In genomic region chr16:24729243-24729966, GRCh38 we compare ENCODE assay signal across 8 cellular contexts. TPM values are rescaled to one million over a fixed set of nuclear protein-coding genes. Genes with fewer than 3 reads are reported as not detected.
DNase-seq lines count a peak whose midpoint lies in the region; ATAC-seq, FAIRE-seq and TF ChIP-seq lines count a peak whose summit lies in the region.

TSS of gene TNRC6A (plus strand) at chr16:24729651. CDS start at chr16:24729842, 191 bp downstream.

- no peak for TF ChIP-seq CTCF in WTC11 (IDR thresholded peaks at IDR 0.05)
- no peak for TF ChIP-seq CTCF in bronchial epithelial cell (IDR thresholded peaks at IDR 0.05; ENCODE audit: insufficient read depth, low read length, severe bottlenecking)

- peak within 1 kb of the TSS; percentile 75 for H3K4me3 ChIP-seq in bronchial epithelial cell (ENCODE audit: low read depth, low read length)

- H3K36me3 ChIP-seq in bronchial epithelial cell (ENCODE audit: control insufficient read depth, insufficient read depth, low read length), result peaks cover 3% of the 10 kb centered on the region

- H3K27me3 ChIP-seq in bronchial epithelial cell (ENCODE audit: control insufficient read depth, insufficient read depth, low read length), result no peaks in the 10 kb centered on the region

- H3K4me1 Mint-ChIP-seq in WTC11, result peaks cover 44% of the 10 kb centered on the region

- peaks cover 33% of the 10 kb centered on the region for H3K36me3 Mint-ChIP-seq in WTC11

- H3K4me3 Mint-ChIP-seq in WTC11, result peak within 1 kb of the TSS; percentile 99

- CTCF ChIA-PET in WTC11 (lab: Charles Lee), result no interaction called here

- H3K27ac Mint-ChIP-seq in WTC11, result peak within 1 kb of the TSS; percentile 99

- FAIRE-seq in bronchial epithelial cell (lab: Jason Lieb, UNC), result no peak

- POLR2A ChIA-PET in WTC11 (lab: Charles Lee), result interaction anchor here (0.7 kb wide), 2 partner anchors 13 to 650 kb away, joined by 6 read pairs; no protein-coding TSS in a partner anchor

- H3K27me3 Mint-ChIP-seq in WTC11 (ENCODE audit: low read depth), result no peaks in the 10 kb centered on the region

- no peaks in the 10 kb centered on the region for H3K9me3 Mint-ChIP-seq in WTC11

- DNase-seq in A172 (ENCODE audit: low spot score), result peak; percentile 83
- DNase-seq in NCI-H2171 treated with DMSO at 0.1 percent for 48 hours (lab: John Stamatoyannopoulos, UW), result peak; percentile 87
- DNase-seq in WTC11 (ENCODE audit: low spot score), result peak; percentile 86
- peak; percentile 62 for DNase-seq in bronchial epithelial cell (ENCODE audit: low read depth)
- peak; percentile 94 for DNase-seq in iPS-NIHi7 (ENCODE audit: extremely low spot score)
- DNase-seq in smooth muscle cell of the brain vasculature (ENCODE audit: low read depth, low spot score), result peak; percentile 45

- ATAC-seq in GM18520 (IDR thresholded peaks at IDR 0.05; ENCODE audit: unreplicated experiment) (peak; percentile 63), HG03060 (IDR thresholded peaks at IDR 0.05; ENCODE audit: low read depth, unreplicated experiment) (peak; percentile 66), WTC11 (peak; percentile 83)

TF ChIP-seq in WTC11, 78 proteins besides CTCF, POLR2A, EP300 and RAD21 (continues in another document):
- TF ChIP-seq ZNF232 (CRISPR knock-in tag; IDR thresholded peaks at IDR 0.05) (0 out of 2 replicates have a peak, but pooled peaks have one; percentile 67), ZNF138 (CRISPR knock-in tag; conservative IDR thresholded peaks at IDR 0.05) (no peak), MAX (CRISPR knock-in tag; IDR thresholded peaks at IDR 0.05) (0 out of 2 replicates have a peak, but pooled peaks have one; percentile 30), ZNF396 (CRISPR knock-in tag; IDR thresholded peaks at IDR 0.05; ENCODE audit: borderline replicate concordance) (no peak), ZNF317 (CRISPR knock-in tag; IDR thresholded peaks at IDR 0.05; ENCODE audit: borderline replicate concordance, low read depth) (no peak), NR3C1 (CRISPR knock-in tag; conservative IDR thresholded peaks at IDR 0.05; ENCODE audit: low read depth) (0 out of 2 replicates have a peak, but pooled peaks have one; percentile 40), E2F5 (CRISPR knock-in tag; IDR thresholded peaks at IDR 0.05) (0 out of 2 replicates have a peak, but pooled peaks have one; percentile 21), TEAD4 (CRISPR knock-in tag; IDR thresholded peaks at IDR 0.05) (no peak), NFATC4 (CRISPR knock-in tag; IDR thresholded peaks at IDR 0.05) (no peak), ZNF532 (CRISPR knock-in tag; IDR thresholded peaks at IDR 0.05; ENCODE audit: borderline replicate concordance) (no peak), ZMAT4 (CRISPR knock-in tag; IDR thresholded peaks at IDR 0.05) (no peak), TEAD1 (CRISPR knock-in tag; IDR thresholded peaks at IDR 0.05) (peak; percentile 79), ETV6 (CRISPR knock-in tag; IDR thresholded peaks at IDR 0.05) (peak; percentile 80), ZNF512 (CRISPR knock-in tag; IDR thresholded peaks at IDR 0.05; ENCODE audit: borderline replicate concordance) (no peak), FOXP4 (CRISPR knock-in tag; IDR thresholded peaks at IDR 0.05) (no peak)

RNA-seq across cellular contexts. Expression of gene TNRC6A, which starts in this region (rescaled TPM):
- total RNA-seq in A172 (2014; rRNA removed; shearing (Covaris generic)), result 23.1 and 34.3 TPM in 2 replicates
- total RNA-seq in WTC11 (2021), result 76.8 to 86.3 TPM (median 77.4 TPM) in 3 replicates
- total RNA-seq in bronchial epithelial cell, result 14.2 and 17.8 TPM in 2 replicates

Comparison
In these comparisons a context has a peak if more than half of its experiments do, and no peak if none do; other contexts are left out.
1. Peak in every context shown above with its lines: DNase-seq, ATAC-seq and H3K4me3 ChIP-seq.